Comparison of ENCODE assay signal across 19 cellular contexts in genomic region chr20:33659341-33660034, GRCh38. TPM values are rescaled to one million over a fixed set of nuclear protein-coding genes. Genes with fewer than 3 reads are reported as not detected.
"Had no signal": no experiment of that assay in that cellular context is flagged by ENCODE, and none has a peak within 500 bp of the region (broad histone marks: within the 10 kb centered on the region; RNA-seq: fewer than 3 reads in every experiment).

No MANE protein-coding gene starts in this region.

- H3K4me3 Mint-ChIP-seq: activated CD4-positive, alpha-beta memory T cell treated with anti-CD3 and anti-CD28 coated beads for 36 hours; activated naive CD8-positive, alpha-beta T cell treated with anti-CD3 and anti-CD28 coated beads, Interleukin-2, amount 10 ng/mL, durations not matched to agents 7 days and 5 days; activated T-helper 17 cell treated with anti-CD3 and anti-CD28 coated beads, Interleukin-2, amount 50 U/mL, for 72 hours; memory B cell had no signal

- H3K27ac Mint-ChIP-seq: activated CD4-positive, alpha-beta memory T cell treated with anti-CD3 and anti-CD28 coated beads for 36 hours; activated naive CD8-positive, alpha-beta T cell treated with anti-CD3 and anti-CD28 coated beads, Interleukin-2, amount 10 ng/mL, durations not matched to agents 7 days and 5 days; activated T-helper 17 cell treated with anti-CD3 and anti-CD28 coated beads, Interleukin-2, amount 50 U/mL, for 72 hours; memory B cell had no signal

- DNase-seq: activated CD4-positive, alpha-beta memory T cell treated with anti-CD3 and anti-CD28 coated beads for 36 hours; activated naive CD4-positive, alpha-beta T cell treated with Interleukin-2 at 50 U/mL for 16 hours; activated T-cell treated with anti-CD3 and anti-CD28 coated beads, Interleukin-2, amount 50 U/mL, for 1 hour; amygdala; body of pancreas; heart left ventricle; kidney glomerular epithelial cell; left ventricle myocardium superior; stimulated activated CD4-positive, alpha-beta T cell treated with anti-CD3 and anti-CD28 coated beads, Interleukin-2, amount 100 ng/mL, for 24 hours; SW 1271; T-helper 2 cell; testis; upper lobe of left lung had no signal

- ATAC-seq: activated T-helper 17 cell treated with anti-CD3 and anti-CD28 coated beads, Interleukin-2, amount 50 U/mL, for 72 hours; body of pancreas; heart left ventricle; left ventricle myocardium superior had no signal

- H3K9me3 Mint-ChIP-seq: activated CD4-positive, alpha-beta memory T cell treated with anti-CD3 and anti-CD28 coated beads for 36 hours; activated naive CD8-positive, alpha-beta T cell treated with anti-CD3 and anti-CD28 coated beads, Interleukin-2, amount 10 ng/mL, durations not matched to agents 7 days and 5 days; activated T-helper 17 cell treated with anti-CD3 and anti-CD28 coated beads, Interleukin-2, amount 50 U/mL, for 72 hours; memory B cell had no signal

- H3K27me3 Mint-ChIP-seq: activated CD4-positive, alpha-beta memory T cell treated with anti-CD3 and anti-CD28 coated beads for 36 hours; activated naive CD8-positive, alpha-beta T cell treated with anti-CD3 and anti-CD28 coated beads, Interleukin-2, amount 10 ng/mL, durations not matched to agents 7 days and 5 days; activated T-helper 17 cell treated with anti-CD3 and anti-CD28 coated beads, Interleukin-2, amount 50 U/mL, for 72 hours; memory B cell had no signal

RNA-seq across cellular contexts. Expression of gene C20orf144, which starts 2.6 kb away (rescaled TPM):
- total RNA-seq: cardiac septum, epithelial cell of proximal tubule, left ventricle myocardium superior, omental fat pad, upper lobe of left lung had no signal
